ENCODE assay signal across 1 cellular context in genomic region chr2:229273384-229274338, GRCh38.
TF ChIP-seq lines count a peak whose summit lies in the region.

No MANE protein-coding gene starts in this region.

TF ChIP-seq in GM23338, 12 proteins besides CTCF, POLR2A, EP300 and RAD21 (continued from another document):
- TF ChIP-seq ZNF462 (CRISPR knock-in tag; IDR thresholded peaks at IDR 0.05): no peak
- TF ChIP-seq EZH2 (IDR thresholded peaks at IDR 0.05; ENCODE audit: low read depth, unreplicated experiment): no peak
- no peak for TF ChIP-seq REST (IDR thresholded peaks at IDR 0.05; ENCODE audit: unreplicated experiment)
- TF ChIP-seq EZH2phosphoT487 (IDR thresholded peaks at IDR 0.05; ENCODE audit: unreplicated experiment): no peak
- no peak for TF ChIP-seq NANOG (IDR thresholded peaks at IDR 0.05; ENCODE audit: borderline replicate concordance)
- TF ChIP-seq JUNB (IDR thresholded peaks at IDR 0.05; ENCODE audit: unreplicated experiment): no peak
- no peak for TF ChIP-seq ZNF331 (CRISPR knock-in tag; IDR thresholded peaks at IDR 0.05; ENCODE audit: low read depth)
TF ChIP-seq in GM23338: peak in this region for 0.
